ENCODE assay signal across 29 cellular contexts in genomic region chr1:50705041-50705440, GRCh38.
DNase-seq lines count a peak whose midpoint lies in the region; ATAC-seq and TF ChIP-seq lines count a peak whose summit lies in the region.
"Had no signal": no experiment of that assay in that cellular context is flagged by ENCODE, and none has a peak within 500 bp of the region (broad histone marks: within the 10 kb centered on the region; RNA-seq: fewer than 3 reads in every experiment).

No MANE protein-coding gene starts in this region.

- H3K27me3 ChIP-seq in dorsolateral prefrontal cortex, result no peaks in the 10 kb centered on the region
- H3K27me3 ChIP-seq: BE2C, stomach, tibial artery had no signal

- no peak overlapping the region for H3K4me3 ChIP-seq in dorsolateral prefrontal cortex
- H3K4me3 ChIP-seq: lower lobe of right lung, mucosa of descending colon, stomach, tibial artery had no signal

- peak overlapping the region in 41 of 59 donors; percentile 1 to 99 (median 58) for H3K27ac ChIP-seq in dorsolateral prefrontal cortex
- H3K27ac ChIP-seq: lower lobe of right lung, stomach, tibial artery had no signal

- no peak for TF ChIP-seq CTCF in dorsolateral prefrontal cortex (IDR thresholded peaks at IDR 0.05 in 54 of 56, conservative IDR thresholded peaks at IDR 0.05 in 2 of 56; ENCODE audit: low read depth in 1 of 56, partially characterized antibody in 56 of 56)

- POLR2A ChIA-PET in activated CD4-positive, alpha-beta memory T cell treated with anti-CD3 and anti-CD28 coated beads, Interleukin-2, amount 10 ng/mL, durations not matched to agents 7 days and 5 days (lab: Charles Lee), result no interaction called here

- no peaks in the 10 kb centered on the region for H3K9me3 Mint-ChIP-seq in activated CD4-positive, alpha-beta T cell treated with anti-CD3 and anti-CD28 coated beads, Interleukin-2, amount 10 ng/mL, durations not matched to agents 24 days and 14 days
- H3K9me3 Mint-ChIP-seq in activated CD4-positive, alpha-beta memory T cell treated with anti-CD3 and anti-CD28 coated beads, Interleukin-2, amount 10 ng/mL, durations not matched to agents 7 days and 5 days, result no peaks in the 10 kb centered on the region
- H3K9me3 Mint-ChIP-seq in activated naive CD4-positive, alpha-beta T cell treated with anti-CD3 and anti-CD28 coated beads for 36 hours, result no peaks in the 10 kb centered on the region
- H3K9me3 Mint-ChIP-seq: activated naive CD8-positive, alpha-beta T cell treated with anti-CD3 and anti-CD28 coated beads, Interleukin-2, amount 50 U/mL, for 24 hours; CD8-positive, alpha-beta memory T cell; central memory CD8-positive, alpha-beta T cell; nephron had no signal

- intact Hi-C loops in activated CD4-positive, alpha-beta T cell treated with anti-CD3 and anti-CD28 coated beads, Interleukin-2, amount 10 ng/mL, durations not matched to agents 24 days and 14 days (cut with micrococcal nuclease), result no loop called here
- intact Hi-C loops in dorsolateral prefrontal cortex (cut with DNase I), result loop anchor here in 1 of 2 donors (10.0 kb wide), 1 partner anchor 70 kb away; no protein-coding TSS in a partner anchor
- intact Hi-C loops in activated naive CD4-positive, alpha-beta T cell treated with anti-CD3 and anti-CD28 coated beads for 36 hours (cut with micrococcal nuclease), result no loop called here

- ATAC-seq in GM19452 (IDR thresholded peaks at IDR 0.05; ENCODE audit: unreplicated experiment), result no peak
- ATAC-seq: activated CD4-positive, alpha-beta T cell treated with anti-CD3 and anti-CD28 coated beads for 36 hours; activated naive CD8-positive, alpha-beta T cell treated with anti-CD3 and anti-CD28 coated beads, Interleukin-2, amount 50 U/mL, for 24 hours; lower lobe of right lung; mucosa of descending colon had no signal

- CTCF ChIA-PET in activated CD4-positive, alpha-beta memory T cell treated with anti-CD3 and anti-CD28 coated beads, Interleukin-2, amount 10 ng/mL, durations not matched to agents 7 days and 5 days (lab: Charles Lee), result interaction anchor here (1.1 to 1.2 kb wide), 2 partner anchors 12 to 14 kb away, joined by 3 to 4 read pairs; no protein-coding TSS in a partner anchor
- CTCF ChIA-PET in activated naive CD4-positive, alpha-beta T cell treated with anti-CD3 and anti-CD28 coated beads for 36 hours (lab: Charles Lee), result interaction anchor here (0.6 to 1.8 kb wide), 2 partner anchors 8 to 429 kb away, joined by 3 to 12 read pairs; no protein-coding TSS in a partner anchor

- no peaks in the 10 kb centered on the region for H3K4me1 Mint-ChIP-seq in activated CD4-positive, alpha-beta T cell treated with anti-CD3 and anti-CD28 coated beads, Interleukin-2, amount 10 ng/mL, durations not matched to agents 24 days and 14 days
- H3K4me1 Mint-ChIP-seq in activated CD4-positive, alpha-beta memory T cell treated with anti-CD3 and anti-CD28 coated beads, Interleukin-2, amount 10 ng/mL, durations not matched to agents 7 days and 5 days, result no peaks in the 10 kb centered on the region
- no peaks in the 10 kb centered on the region for H3K4me1 Mint-ChIP-seq in activated naive CD4-positive, alpha-beta T cell treated with anti-CD3 and anti-CD28 coated beads for 36 hours (ENCODE audit: low read depth)

- H3K27me3 Mint-ChIP-seq in activated CD4-positive, alpha-beta T cell treated with anti-CD3 and anti-CD28 coated beads, Interleukin-2, amount 10 ng/mL, durations not matched to agents 24 days and 14 days, result no peaks in the 10 kb centered on the region
- H3K27me3 Mint-ChIP-seq in activated CD4-positive, alpha-beta memory T cell treated with anti-CD3 and anti-CD28 coated beads, Interleukin-2, amount 10 ng/mL, durations not matched to agents 7 days and 5 days, result no peaks in the 10 kb centered on the region
- no peaks in the 10 kb centered on the region for H3K27me3 Mint-ChIP-seq in activated naive CD4-positive, alpha-beta T cell treated with anti-CD3 and anti-CD28 coated beads for 36 hours (ENCODE audit: low read depth)
- H3K27me3 Mint-ChIP-seq: activated CD4-positive, alpha-beta T cell treated with anti-CD3 and anti-CD28 coated beads for 36 hours; activated naive CD8-positive, alpha-beta T cell treated with anti-CD3 and anti-CD28 coated beads, Interleukin-2, amount 50 U/mL, for 24 hours; CD8-positive, alpha-beta memory T cell; central memory CD8-positive, alpha-beta T cell had no signal

- no peak overlapping the region for H3K27ac Mint-ChIP-seq in activated CD4-positive, alpha-beta T cell treated with anti-CD3 and anti-CD28 coated beads, Interleukin-2, amount 10 ng/mL, durations not matched to agents 24 days and 14 days
- H3K27ac Mint-ChIP-seq in activated CD4-positive, alpha-beta memory T cell treated with anti-CD3 and anti-CD28 coated beads, Interleukin-2, amount 10 ng/mL, durations not matched to agents 7 days and 5 days, result no peak overlapping the region
- no peak overlapping the region for H3K27ac Mint-ChIP-seq in activated naive CD4-positive, alpha-beta T cell treated with anti-CD3 and anti-CD28 coated beads for 36 hours
- H3K27ac Mint-ChIP-seq: activated CD4-positive, alpha-beta T cell treated with anti-CD3 and anti-CD28 coated beads for 36 hours; activated naive CD8-positive, alpha-beta T cell treated with anti-CD3 and anti-CD28 coated beads, Interleukin-2, amount 50 U/mL, for 24 hours; nephron had no signal

- H3K4me3 Mint-ChIP-seq in activated CD4-positive, alpha-beta T cell treated with anti-CD3 and anti-CD28 coated beads, Interleukin-2, amount 10 ng/mL, durations not matched to agents 24 days and 14 days, result no peak overlapping the region
- no peak overlapping the region for H3K4me3 Mint-ChIP-seq in activated CD4-positive, alpha-beta memory T cell treated with anti-CD3 and anti-CD28 coated beads, Interleukin-2, amount 10 ng/mL, durations not matched to agents 7 days and 5 days
- H3K4me3 Mint-ChIP-seq in activated naive CD4-positive, alpha-beta T cell treated with anti-CD3 and anti-CD28 coated beads for 36 hours, result no peak overlapping the region
- H3K4me3 Mint-ChIP-seq: activated CD4-positive, alpha-beta T cell treated with anti-CD3 and anti-CD28 coated beads for 36 hours; activated naive CD8-positive, alpha-beta T cell treated with anti-CD3 and anti-CD28 coated beads, Interleukin-2, amount 50 U/mL, for 24 hours; CD8-positive, alpha-beta memory T cell; central memory CD8-positive, alpha-beta T cell; nephron had no signal

- DNase-seq in activated CD4-positive, alpha-beta T cell treated with anti-CD3 and anti-CD28 coated beads, Interleukin-2, amount 10 ng/mL, durations not matched to agents 24 days and 14 days, result peak; percentile 29
- DNase-seq in activated CD4-positive, alpha-beta T cell treated with anti-CD3 and anti-CD28 coated beads for 1 hour, result no peak
- peak; percentile 57 for DNase-seq in NCI-H2171 (lab: John Stamatoyannopoulos, UW)
- DNase-seq in dorsolateral prefrontal cortex, result no peak
- no peak for DNase-seq in activated CD4-positive, alpha-beta memory T cell treated with anti-CD3 and anti-CD28 coated beads, Interleukin-2, amount 10 ng/mL, durations not matched to agents 7 days and 5 days
- no peak for DNase-seq in activated naive CD4-positive, alpha-beta T cell treated with Interleukin-2 at 50 U/mL for 16 hours
- no peak for DNase-seq in activated naive CD4-positive, alpha-beta T cell treated with anti-CD3 and anti-CD28 coated beads for 36 hours
- DNase-seq: activated CD4-positive, alpha-beta T cell treated with anti-CD3 and anti-CD28 coated beads for 36 hours; activated CD8-positive, alpha-beta memory T cell treated with anti-CD3 and anti-CD28 coated beads for 24 hours; activated effector memory CD4-positive, alpha-beta T cell treated with anti-CD3 and anti-CD28 coated beads, Interleukin-2, amount 50 U/mL, for 16 hours; activated naive CD8-positive, alpha-beta T cell treated with anti-CD3 and anti-CD28 coated beads, Interleukin-2, amount 50 U/mL, for 24 hours; BE2C; CD8-positive, alpha-beta memory T cell; DMS153; GF-D8; HCEC 1CT; head of caudate nucleus; lower lobe of right lung; mucosa of descending colon; NCI-H1092 treated with DMSO at 0.1 percent for 48 hours; NCI-H2081; retina; small intestine; stimulated activated CD4-positive, alpha-beta T cell treated with anti-CD3 and anti-CD28 coated beads, Interleukin-2, amount 100 ng/mL, for 24 hours; stomach; tibial artery had no signal

- no peaks in the 10 kb centered on the region for H3K36me3 Mint-ChIP-seq in activated CD4-positive, alpha-beta T cell treated with anti-CD3 and anti-CD28 coated beads, Interleukin-2, amount 10 ng/mL, durations not matched to agents 24 days and 14 days (ENCODE audit: low read depth)
- no peaks in the 10 kb centered on the region for H3K36me3 Mint-ChIP-seq in activated CD4-positive, alpha-beta memory T cell treated with anti-CD3 and anti-CD28 coated beads, Interleukin-2, amount 10 ng/mL, durations not matched to agents 7 days and 5 days (ENCODE audit: low read depth)
- peaks cover 2% of the 10 kb centered on the region for H3K36me3 Mint-ChIP-seq in activated naive CD4-positive, alpha-beta T cell treated with anti-CD3 and anti-CD28 coated beads for 36 hours (ENCODE audit: low read depth)

Comparison
In these comparisons a context has a peak if more than half of its experiments do, and no peak if none do; other contexts are left out.
1. DNase-seq: peak in activated CD4-positive, alpha-beta T cell treated with anti-CD3 and anti-CD28 coated beads, Interleukin-2, amount 10 ng/mL, durations not matched to agents 24 days and 14 days (single experiment) and NCI-H2171 (single experiment); none in activated CD4-positive, alpha-beta T cell treated with anti-CD3 and anti-CD28 coated beads for 1 hour (single experiment), dorsolateral prefrontal cortex (0 of 10), activated CD4-positive, alpha-beta memory T cell treated with anti-CD3 and anti-CD28 coated beads, Interleukin-2, amount 10 ng/mL, durations not matched to agents 7 days and 5 days (single experiment), activated naive CD4-positive, alpha-beta T cell treated with Interleukin-2 at 50 U/mL for 16 hours (single experiment) and activated naive CD4-positive, alpha-beta T cell treated with anti-CD3 and anti-CD28 coated beads for 36 hours (single experiment).